8 cellular contexts compared by ENCODE assay signal in the genomic region with DNA sequence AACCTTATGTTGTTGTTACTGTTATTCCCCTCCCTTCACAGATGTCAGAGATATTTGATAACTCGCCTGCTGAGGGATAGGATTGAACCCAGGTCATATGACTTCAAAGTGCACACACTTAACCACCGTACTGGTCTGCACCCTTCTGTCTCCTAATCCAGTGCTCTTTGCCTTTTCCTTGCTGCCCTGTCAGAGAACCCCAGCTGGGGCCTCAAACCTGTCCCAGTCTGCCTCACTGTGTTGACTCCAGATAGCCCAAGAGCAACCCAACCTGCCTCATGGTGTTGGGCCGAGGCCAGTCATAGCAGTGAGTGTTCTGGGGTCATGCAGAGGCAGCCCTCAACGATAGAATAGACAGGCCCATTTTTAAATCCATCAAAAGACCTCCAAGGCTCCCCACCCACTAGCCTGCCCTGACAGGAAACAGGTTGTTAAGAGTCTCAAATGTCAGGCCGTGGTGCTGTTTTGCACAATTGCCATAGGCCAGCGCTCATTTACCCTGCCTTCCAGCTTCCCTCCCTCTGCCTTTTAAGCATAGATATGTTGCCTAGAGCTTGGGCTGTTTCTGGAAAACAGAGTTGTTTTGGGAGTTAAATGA. TPM values are rescaled to one million over a fixed set of nuclear protein-coding genes. Genes with fewer than 3 reads are reported as not detected.
A peak's percentile ranks its signal among the peaks of the same experiment; 100 is the strongest.
DNase-seq lines count a peak whose midpoint lies in the region; ATAC-seq and TF ChIP-seq lines count a peak whose summit lies in the region.

No MANE protein-coding gene starts in this region.

- peak overlapping the region; percentile 32 for H3K4me2 ChIP-seq in parathyroid adenoma (ENCODE audit: low read length)
- no peak overlapping the region for H3K4me2 ChIP-seq in GM23248 (ENCODE audit: unreplicated experiment)

- H3K9me2 ChIP-seq in GM23248 (ENCODE audit: insufficient read depth) = no peaks in the 10 kb centered on the region

- DNase-seq in GF-D8 (lab: John Stamatoyannopoulos, UW) (peak; percentile 9), NCI-H510A treated with DMSO at 0.1 percent for 48 hours (lab: John Stamatoyannopoulos, UW) (peak; percentile 81), epithelial cell of esophagus (ENCODE audit: low read depth) (peak; percentile 33), HT-29 (ENCODE audit: low spot score) (no peak), GM23248 (no peak)

- H3K4me1 ChIP-seq in parathyroid adenoma (peaks cover 66% of the 10 kb centered on the region), GM23248 (ENCODE audit: insufficient read depth) (no peaks in the 10 kb centered on the region)

- no peaks in the 10 kb centered on the region for H3F3A ChIP-seq in GM23248 (ENCODE audit: insufficient read depth)

- no peak for ATAC-seq in HG03095 (IDR thresholded peaks at IDR 0.05; ENCODE audit: unreplicated experiment)
- ATAC-seq in HG03196 (IDR thresholded peaks at IDR 0.05; ENCODE audit: unreplicated experiment) = no peak

- H2AFZ ChIP-seq in parathyroid adenoma (peak overlapping the region; percentile 69), GM23248 (no peak overlapping the region)

- in situ Hi-C loops in GM23248 (cut with MboI) = no loop called here

- H3K4me3 ChIP-seq in epithelial cell of esophagus (ENCODE audit: low read length) (no peak overlapping the region), parathyroid adenoma (ENCODE audit: low read depth, low read length) (peak overlapping the region; percentile 6), GM23248 (no peak overlapping the region)

- 74 to 81% methylated on average over 6 of the region's 6 CpGs for WGBS in GM23248 (ENCODE audit: low coverage in 1 of 2, low lambda C conversion rate in 2 of 2, missing lambda C conversion rate in 2 of 2), 2 experiments

- H3K27me3 ChIP-seq in parathyroid adenoma (ENCODE audit: control insufficient read depth, insufficient read depth, low read length) (no peaks in the 10 kb centered on the region), GM23248 (replicated peaks; ENCODE audit: insufficient read depth) (no peaks in the 10 kb centered on the region)

- no peak overlapping the region for H3K9ac ChIP-seq in parathyroid adenoma
- H3K9ac ChIP-seq in GM23248 = no peak overlapping the region

- H3K36me3 ChIP-seq in parathyroid adenoma (ENCODE audit: control insufficient read depth, insufficient read depth, low read length) (no peaks in the 10 kb centered on the region), GM23248 (ENCODE audit: low read depth) (no peaks in the 10 kb centered on the region)

- TF ChIP-seq CTCF in epithelial cell of esophagus (IDR thresholded peaks at IDR 0.05; ENCODE audit: insufficient read depth, low read depth, low read length, missing control alignments) = no peak
- TF ChIP-seq CTCF in parathyroid adenoma (IDR thresholded peaks at IDR 0.05) = no peak

- H3K9me3 ChIP-seq in parathyroid adenoma (ENCODE audit: control insufficient read depth, low read length) = no peaks in the 10 kb centered on the region
- no peaks in the 10 kb centered on the region for H3K9me3 ChIP-seq in GM23248 (ENCODE audit: low read depth)

- H3K79me2 ChIP-seq in parathyroid adenoma (peaks cover 3% of the 10 kb centered on the region), GM23248 (ENCODE audit: insufficient read depth) (no peaks in the 10 kb centered on the region)

- no peaks in the 10 kb centered on the region for H4K20me1 ChIP-seq in GM23248 (ENCODE audit: insufficient read depth)

- H3K27ac ChIP-seq in parathyroid adenoma (peak overlapping the region; percentile 77), GM23248 (no peak overlapping the region)

RNA-seq across cellular contexts. Expression of a gene that starts 37.0 kb away (rescaled TPM):
- 12.5 and 18.5 TPM in 2 replicates for total RNA-seq in HT-29 (2014; rRNA removed; shearing (Covaris generic))
- total RNA-seq in GM23248 (2014; rRNA removed; shearing (Covaris generic)) = 49.9 and 52.7 TPM in 2 replicates
- 166 and 175 TPM in 2 replicates for polyA plus RNA-seq in GM23248 (2016; fragmentation: Nextera tagmentation; extraction: Ambion mirVana)

Comparison
In these comparisons a context has a peak if more than half of its experiments do, and no peak if none do; other contexts are left out.
1. DNase-seq: peak in GF-D8 (single experiment), NCI-H510A treated with DMSO at 0.1 percent for 48 hours (single experiment) and epithelial cell of esophagus (single experiment); none in HT-29 (single experiment) and GM23248 (single experiment).